In genomic region chr9:33290994-33291397, GRCh38 we compare ENCODE assay signal across 9 cellular contexts. TPM values are rescaled to one million over a fixed set of nuclear protein-coding genes. Genes with fewer than 3 reads are reported as not detected.
DNase-seq lines count a peak whose midpoint lies in the region; ATAC-seq and TF ChIP-seq lines count a peak whose summit lies in the region.
"Had no signal": no experiment of that assay in that cellular context is flagged by ENCODE, and none has a peak within 500 bp of the region (broad histone marks: within the 10 kb centered on the region; RNA-seq: fewer than 3 reads in every experiment).

No MANE protein-coding gene starts in this region.

- intact Hi-C loops in lower lobe of right lung (cut with DNase I) = no loop called here
- intact Hi-C loops in upper lobe of right lung (cut with DNase I) = no loop called here

- H3K9ac ChIP-seq in BLaER1 treated with 17β-estradiol and CSF1 and Interleukin-3, amounts not matched to agents 10 nM and 100 nM = peak overlapping the region; percentile 91 to 98 (median 96)

- peaks cover 28 to 44% (median 36%) of the 10 kb centered on the region in 11 experiments; a peak in 21 of 22 replicates for H3K36me3 ChIP-seq in BLaER1 treated with 17β-estradiol and CSF1 and Interleukin-3, amounts not matched to agents 10 nM and 100 nM
- H3K36me3 ChIP-seq in lower lobe of right lung (peaks cover 29% of the 10 kb centered on the region), upper lobe of right lung (peaks cover 34% of the 10 kb centered on the region)

- H3K4me1 ChIP-seq in BLaER1 treated with 17β-estradiol and CSF1 and Interleukin-3, amounts not matched to agents 10 nM and 100 nM = peaks cover 80 to 91% (median 89%) of the 10 kb centered on the region in 10 experiments
- peaks cover 69% of the 10 kb centered on the region for H3K4me1 ChIP-seq in lower lobe of right lung
- H3K4me1 ChIP-seq in upper lobe of right lung = peaks cover 51% of the 10 kb centered on the region

- DNase-seq in astrocyte of the spinal cord (ENCODE audit: low read depth, low spot score) (no peak), lower lobe of right lung (no peak), upper lobe of right lung (no peak), AML-193 (lab: John Stamatoyannopoulos, UW) (no peak), superior temporal gyrus (ENCODE audit: extremely low spot score) (no peak)
- DNase-seq in activated CD4-positive, CD25-positive, alpha-beta regulatory T cell (lab: John Stamatoyannopoulos, UW) = no peak

- peak overlapping the region; percentile 66 to 86 (median 76) for H3K4me3 ChIP-seq in BLaER1 treated with 17β-estradiol and CSF1 and Interleukin-3, amounts not matched to agents 10 nM and 100 nM
- H3K4me3 ChIP-seq in astrocyte of the spinal cord (ENCODE audit: low read depth, low read length) = peak overlapping the region; percentile 86
- peak overlapping the region; percentile 89 for H3K4me3 ChIP-seq in lower lobe of right lung
- peak overlapping the region; percentile 78 for H3K4me3 ChIP-seq in upper lobe of right lung

- no peaks in the 10 kb centered on the region for H3K27me3 ChIP-seq in BLaER1 treated with 17β-estradiol and CSF1 and Interleukin-3, amounts not matched to agents 10 nM and 100 nM
- H3K27me3 ChIP-seq in lower lobe of right lung (ENCODE audit: low read depth) (no peaks in the 10 kb centered on the region), upper lobe of right lung (no peaks in the 10 kb centered on the region)

- H3K27ac ChIP-seq in BLaER1 treated with 17β-estradiol and CSF1 and Interleukin-3, amounts not matched to agents 10 nM and 100 nM = peak overlapping the region; percentile 96 to 100 (median 99)
- H3K27ac ChIP-seq in lower lobe of right lung = peak overlapping the region; percentile 100
- H3K27ac ChIP-seq in upper lobe of right lung = peak overlapping the region; percentile 99

- peaks cover 0 to 5% (median 0%) of the 10 kb centered on the region in 11 experiments; a peak in 2 of 22 replicates for H3K9me3 ChIP-seq in BLaER1 treated with 17β-estradiol and CSF1 and Interleukin-3, amounts not matched to agents 10 nM and 100 nM (replicated peaks in 1 of 11)
- H3K9me3 ChIP-seq in lower lobe of right lung = no peaks in the 10 kb centered on the region
- H3K9me3 ChIP-seq in upper lobe of right lung = no peaks in the 10 kb centered on the region

- peak overlapping the region; percentile 80 to 97 (median 94) for H3K4me2 ChIP-seq in BLaER1 treated with 17β-estradiol and CSF1 and Interleukin-3, amounts not matched to agents 10 nM and 100 nM

- in situ Hi-C loops in astrocyte of the spinal cord (cut with HindIII; ENCODE audit: low sequenced_read_pairs) = no loop called here

- no peaks in the 10 kb centered on the region for H4K20me1 ChIP-seq in BLaER1 treated with 17β-estradiol and CSF1 and Interleukin-3, amounts not matched to agents 10 nM and 100 nM

- TF ChIP-seq CTCF in astrocyte of the spinal cord (IDR thresholded peaks at IDR 0.05; ENCODE audit: low read depth, low read length) (no peak), lower lobe of right lung (IDR thresholded peaks at IDR 0.05) (no peak), upper lobe of right lung (IDR thresholded peaks at IDR 0.05) (no peak)

- ATAC-seq in HG03066 (IDR thresholded peaks at IDR 0.05; ENCODE audit: low read depth, unreplicated experiment) (peak; percentile 1), lower lobe of right lung (no peak), upper lobe of right lung (no peak)

RNA-seq across cellular contexts. Expression of gene NFX1, which starts 0.7 kb away (rescaled TPM):
- total RNA-seq in lower lobe of right lung (36.2 TPM), upper lobe of right lung (45.0 TPM)

RNA-seq across cellular contexts. Expression of gene CHMP5, which starts 26.1 kb away (rescaled TPM):
- 80.9 TPM for total RNA-seq in lower lobe of right lung
- 77.8 TPM for total RNA-seq in upper lobe of right lung

RNA-seq across cellular contexts. Expression of gene BAG1, which starts 26.5 kb away (rescaled TPM):
- total RNA-seq in lower lobe of right lung (98.5 TPM), upper lobe of right lung (116 TPM)

RNA-seq across cellular contexts. Expression of gene SPINK4, which starts 51.0 kb away (rescaled TPM):
- not detected for total RNA-seq in lower lobe of right lung
- not detected for total RNA-seq in upper lobe of right lung
- total RNA-seq: LHCN-M2 had no signal
